Comparison of ENCODE assay signal across 12 cellular contexts in genomic region chr10:110529596-110530011, GRCh38. TPM values are rescaled to one million over a fixed set of nuclear protein-coding genes. Genes with fewer than 3 reads are reported as not detected.
DNase-seq lines count a peak whose midpoint lies in the region; ATAC-seq, FAIRE-seq and TF ChIP-seq lines count a peak whose summit lies in the region.
"Had no signal": no experiment of that assay in that cellular context is flagged by ENCODE, and none has a peak within 500 bp of the region (broad histone marks: within the 10 kb centered on the region; RNA-seq: fewer than 3 reads in every experiment).

No MANE protein-coding gene starts in this region.

- H3K4me1 ChIP-seq in endothelial cell of umbilical vein (ENCODE audit: control insufficient read depth, extremely low read depth, insufficient read depth, low read length) (peaks cover 57% of the 10 kb centered on the region), mucosa of descending colon (ENCODE audit: low read depth) (no peaks in the 10 kb centered on the region)

- H3K79me2 ChIP-seq in endothelial cell of umbilical vein (ENCODE audit: control insufficient read depth, insufficient read depth, low read length) = no peaks in the 10 kb centered on the region

- ATAC-seq in T-helper 17 cell (peak; percentile 63), mucosa of descending colon (no peak), GM21825 (IDR thresholded peaks at IDR 0.05; ENCODE audit: unreplicated experiment) (no peak)
- ATAC-seq in stimulated activated naive B cell treated with anti-CD40 and anti-IgM and Interleukin-4, amounts not matched to agents 10 μg/mL and 1 μg/mL and 100 μg/mL, for 72 hours (replicated peaks) = peak; percentile 8 to 17

- no peaks in the 10 kb centered on the region for H3K36me3 Mint-ChIP-seq in T-helper 17 cell (ENCODE audit: low read depth)
- peaks cover 3 to 8% of the 10 kb centered on the region in 2 donors for H3K36me3 Mint-ChIP-seq in stimulated activated naive B cell treated with anti-CD40 and anti-IgM and Interleukin-4, amounts not matched to agents 10 μg/mL and 1 μg/mL and 100 μg/mL, for 72 hours

- FAIRE-seq in endothelial cell of umbilical vein (lab: Jason Lieb, UNC) = no peak
- FAIRE-seq in RCC 7860 (lab: Jason Lieb, UNC) = no peak

- H3K9me3 ChIP-seq in T-helper 17 cell (ENCODE audit: control insufficient read depth, low read length, poor library complexity, severe bottlenecking) (no peaks in the 10 kb centered on the region), endothelial cell of umbilical vein (replicated peaks; ENCODE audit: control insufficient read depth, insufficient read depth, low read length) (no peaks in the 10 kb centered on the region), mucosa of descending colon (no peaks in the 10 kb centered on the region)
- H3K9me3 ChIP-seq: thoracic aorta had no signal

- H3K27ac Mint-ChIP-seq in T-helper 17 cell = peak overlapping the region; percentile 77
- peak overlapping the region; percentile 39 for H3K27ac Mint-ChIP-seq in stimulated activated naive B cell treated with anti-CD40 and anti-IgM and Interleukin-4, amounts not matched to agents 10 μg/mL and 1 μg/mL and 100 μg/mL, for 72 hours

- H3K4me3 Mint-ChIP-seq in T-helper 17 cell = peak overlapping the region; percentile 31
- H3K4me3 Mint-ChIP-seq in stimulated activated naive B cell treated with anti-CD40 and anti-IgM and Interleukin-4, amounts not matched to agents 10 μg/mL and 1 μg/mL and 100 μg/mL, for 72 hours = peak overlapping the region in 1 of 2 donors; percentile 48

- H3K9me3 Mint-ChIP-seq in stimulated activated naive B cell treated with anti-CD40 and anti-IgM and Interleukin-4, amounts not matched to agents 10 μg/mL and 1 μg/mL and 100 μg/mL, for 72 hours = no peaks in the 10 kb centered on the region

- peak; percentile 71 for DNase-seq in activated effector memory CD4-positive, alpha-beta T cell treated with anti-CD3 and anti-CD28 coated beads, Interleukin-2, amount 50 U/mL, for 16 hours
- DNase-seq in activated effector memory CD4-positive, alpha-beta T cell treated with Interleukin-2 at 50 U/mL for 16 hours = no peak
- DNase-seq in T-helper 17 cell (peak in 1 of 3 donors; percentile 22), endothelial cell of umbilical vein (ENCODE audit: low read depth, low spot score) (no peak), mucosa of descending colon (no peak), RCC 7860 (ENCODE audit: low spot score) (no peak)
- DNase-seq in stimulated activated naive B cell treated with anti-CD40 and anti-IgM and Interleukin-4, amounts not matched to agents 10 μg/mL and 1 μg/mL and 100 μg/mL, for 72 hours = no peak
- DNase-seq: KG1, NCI-H748 treated with DMSO at 0.1 percent for 48 hours had no signal

- CTCF ChIA-PET in endothelial cell of umbilical vein (lab: Charles Lee) = interaction anchor here (1.0 to 1.8 kb wide), 5 partner anchors 15 to 219 kb away, joined by 3 to 9 read pairs (median 6); no protein-coding TSS in a partner anchor

- intact Hi-C loops in endothelial cell of umbilical vein (cut with micrococcal nuclease) = loop anchor here (1.0 kb wide), 1 partner anchor 130 kb away; no protein-coding TSS in a partner anchor
- intact Hi-C loops in mucosa of descending colon (cut with DNase I, micrococcal nuclease) = no loop called here

- H3K4me3 ChIP-seq in endothelial cell of umbilical vein (replicated peaks in 1 of 3; ENCODE audit: insufficient read depth in 1 of 3, low read depth in 1 of 3, low read length in 3 of 3) (no peak overlapping the region), mucosa of descending colon (no peak overlapping the region)

- H4K20me1 ChIP-seq in endothelial cell of umbilical vein (replicated peaks; ENCODE audit: control insufficient read depth, extremely low read depth, insufficient read depth, low read length) = no peaks in the 10 kb centered on the region

- no peaks in the 10 kb centered on the region for H3K27me3 ChIP-seq in endothelial cell of umbilical vein (ENCODE audit: control insufficient read depth in 2 of 2, insufficient read depth in 2 of 2, low read length in 2 of 2)

- peak overlapping the region; percentile 17 for H2AFZ ChIP-seq in endothelial cell of umbilical vein (ENCODE audit: low read depth, low read length)

- no peak for TF ChIP-seq POLR2A in endothelial cell of umbilical vein (IDR thresholded peaks at IDR 0.05; ENCODE audit: low read depth, low read length)

- H3K9me1 ChIP-seq in endothelial cell of umbilical vein (replicated peaks; ENCODE audit: control insufficient read depth, extremely low read depth, insufficient read depth, low read length) = no peaks in the 10 kb centered on the region

- TF ChIP-seq CTCF in endothelial cell of umbilical vein (IDR thresholded peaks at IDR 0.05; ENCODE audit: extremely low read depth in 1 of 2, insufficient read depth in 1 of 2, low read depth in 1 of 2, low read length in 2 of 2) = no peak
- no peak for TF ChIP-seq CTCF in mucosa of descending colon (IDR thresholded peaks at IDR 0.05)

- no peak overlapping the region for H3K4me2 ChIP-seq in endothelial cell of umbilical vein (ENCODE audit: insufficient read depth, low read length)

- dilution Hi-C loops in endothelial cell of umbilical vein (cut with MboI; ENCODE audit: extremely low pct_ligation_motif_present, low sequenced_read_pairs) = no loop called here

- H3K27me3 Mint-ChIP-seq in T-helper 17 cell = no peaks in the 10 kb centered on the region
- H3K27me3 Mint-ChIP-seq in stimulated activated naive B cell treated with anti-CD40 and anti-IgM and Interleukin-4, amounts not matched to agents 10 μg/mL and 1 μg/mL and 100 μg/mL, for 72 hours = no peaks in the 10 kb centered on the region

- BruUV-seq in endothelial cell of umbilical vein (replicated peaks; lab: Mats Ljungman, UMichigan) = no TSS peak

- no peak overlapping the region for H3K9ac ChIP-seq in endothelial cell of umbilical vein (replicated peaks; ENCODE audit: extremely low read depth, insufficient read depth, low read length)

- H3K4me1 Mint-ChIP-seq in T-helper 17 cell = peaks cover 25% of the 10 kb centered on the region
- H3K4me1 Mint-ChIP-seq in stimulated activated naive B cell treated with anti-CD40 and anti-IgM and Interleukin-4, amounts not matched to agents 10 μg/mL and 1 μg/mL and 100 μg/mL, for 72 hours = peaks cover 40 to 74% of the 10 kb centered on the region in 2 donors

- H3K27ac ChIP-seq in endothelial cell of umbilical vein (ENCODE audit: insufficient read depth, low read depth, low read length) = peak overlapping the region; percentile 90
- H3K27ac ChIP-seq: thoracic aorta, VCaP had no signal

- POLR2A ChIA-PET in endothelial cell of umbilical vein (lab: Charles Lee) = no interaction called here

- H3K36me3 ChIP-seq in endothelial cell of umbilical vein (ENCODE audit: control insufficient read depth in 2 of 2, extremely low read depth in 1 of 2, insufficient read depth in 2 of 2, low read length in 2 of 2) = no peaks in the 10 kb centered on the region
- no peaks in the 10 kb centered on the region for H3K36me3 ChIP-seq in mucosa of descending colon (ENCODE audit: low read depth)
- H3K36me3 ChIP-seq: thoracic aorta had no signal

TF ChIP-seq in endothelial cell of umbilical vein, 7 proteins besides CTCF, POLR2A, EP300 and RAD21:
- TF ChIP-seq MYC (IDR thresholded peaks at IDR 0.05; ENCODE audit: low read depth, low read length) (no peak), EZH2 (IDR thresholded peaks at IDR 0.05; ENCODE audit: borderline replicate concordance, low read depth, low read length, severe bottlenecking) (no peak), FOS (IDR thresholded peaks at IDR 0.05; ENCODE audit: borderline replicate concordance, insufficient read depth, low read length) (no peak), GATA2 (IDR thresholded peaks at IDR 0.05; ENCODE audit: insufficient read depth, insufficient read length, low read depth, low read length) (no peak), MAX (IDR thresholded peaks at IDR 0.05; ENCODE audit: insufficient read depth, insufficient read length) (no peak), JUN (IDR thresholded peaks at IDR 0.05; ENCODE audit: borderline replicate concordance, insufficient read depth, insufficient read length, low read depth) (no peak), POLR2AphosphoS5 (IDR thresholded peaks at IDR 0.05; ENCODE audit: insufficient read depth, low read depth, low read length) (no peak)

RNA-seq across cellular contexts. Expression of gene DUSP5, which starts 31.9 kb away (rescaled TPM):
- total RNA-seq in T-helper 17 cell = 100 to 1,000 TPM in 1 of 2 donors, 10 to 100 TPM in 1; 91.9 to 147 TPM
- 12.2 and 12.6 TPM in 2 replicates for total RNA-seq in endothelial cell of umbilical vein
- polyA plus RNA-seq in endothelial cell of umbilical vein = 17.5 and 25.2 TPM in 2 replicates
- 24.1 and 27.8 TPM in 2 replicates for polyA plus RNA-seq in endothelial cell of umbilical vein (2011; cell fraction: cytosol; rRNA removed)
- polyA plus RNA-seq in endothelial cell of umbilical vein (2011; cell fraction: nucleus; rRNA removed) = 49.2 and 70.2 TPM in 2 replicates
- 16.4 and 20.9 TPM in 2 replicates for polyA plus RNA-seq in endothelial cell of umbilical vein (2012)
- 29.2 and 38.4 TPM in 2 replicates for polyA minus RNA-seq in endothelial cell of umbilical vein
- polyA minus RNA-seq in endothelial cell of umbilical vein (2011; cell fraction: cytosol; rRNA and poly(A)+ RNA removed) = 32.1 TPM
- polyA minus RNA-seq in endothelial cell of umbilical vein (2011; cell fraction: nucleus; rRNA and poly(A)+ RNA removed) = 53.7 and 58.1 TPM in 2 replicates
- 10 to 100 TPM; 21.5 to 40.1 (median 23.9) TPM for total RNA-seq in mucosa of descending colon

RNA-seq across cellular contexts. Expression of gene SMC3, which starts 37.9 kb away (rescaled TPM):
- 10 to 100 TPM; 31.6 to 35.9 TPM for total RNA-seq in T-helper 17 cell
- total RNA-seq in endothelial cell of umbilical vein = 44.2 and 45.0 TPM in 2 replicates
- polyA plus RNA-seq in endothelial cell of umbilical vein = 3.1 and 5.5 TPM in 2 replicates
- 10.8 and 12.9 TPM in 2 replicates for polyA plus RNA-seq in endothelial cell of umbilical vein (2011; cell fraction: cytosol; rRNA removed)
- polyA plus RNA-seq in endothelial cell of umbilical vein (2011; cell fraction: nucleus; rRNA removed) = 10.5 and 16.9 TPM in 2 replicates
- polyA plus RNA-seq in endothelial cell of umbilical vein (2012) = 29.2 and 38.9 TPM in 2 replicates
- polyA minus RNA-seq in endothelial cell of umbilical vein = 8.4 and 8.5 TPM in 2 replicates
- 19.0 TPM for polyA minus RNA-seq in endothelial cell of umbilical vein (2011; cell fraction: cytosol; rRNA and poly(A)+ RNA removed)
- 5.5 and 8.2 TPM in 2 replicates for polyA minus RNA-seq in endothelial cell of umbilical vein (2011; cell fraction: nucleus; rRNA and poly(A)+ RNA removed)
- 10 to 100 TPM; 24.1 to 36.3 (median 27.3) TPM for total RNA-seq in mucosa of descending colon

Comparison
In these comparisons a context has a peak if more than half of its experiments do, and no peak if none do; other contexts are left out.
1. ATAC-seq: peak in T-helper 17 cell (single experiment) and stimulated activated naive B cell treated with anti-CD40 and anti-IgM and Interleukin-4, amounts not matched to agents 10 μg/mL and 1 μg/mL and 100 μg/mL, for 72 hours (2 of 2); none in mucosa of descending colon (single experiment) and GM21825 (single experiment).